ENCODE assay signal across 8 cellular contexts in the genomic region with DNA sequence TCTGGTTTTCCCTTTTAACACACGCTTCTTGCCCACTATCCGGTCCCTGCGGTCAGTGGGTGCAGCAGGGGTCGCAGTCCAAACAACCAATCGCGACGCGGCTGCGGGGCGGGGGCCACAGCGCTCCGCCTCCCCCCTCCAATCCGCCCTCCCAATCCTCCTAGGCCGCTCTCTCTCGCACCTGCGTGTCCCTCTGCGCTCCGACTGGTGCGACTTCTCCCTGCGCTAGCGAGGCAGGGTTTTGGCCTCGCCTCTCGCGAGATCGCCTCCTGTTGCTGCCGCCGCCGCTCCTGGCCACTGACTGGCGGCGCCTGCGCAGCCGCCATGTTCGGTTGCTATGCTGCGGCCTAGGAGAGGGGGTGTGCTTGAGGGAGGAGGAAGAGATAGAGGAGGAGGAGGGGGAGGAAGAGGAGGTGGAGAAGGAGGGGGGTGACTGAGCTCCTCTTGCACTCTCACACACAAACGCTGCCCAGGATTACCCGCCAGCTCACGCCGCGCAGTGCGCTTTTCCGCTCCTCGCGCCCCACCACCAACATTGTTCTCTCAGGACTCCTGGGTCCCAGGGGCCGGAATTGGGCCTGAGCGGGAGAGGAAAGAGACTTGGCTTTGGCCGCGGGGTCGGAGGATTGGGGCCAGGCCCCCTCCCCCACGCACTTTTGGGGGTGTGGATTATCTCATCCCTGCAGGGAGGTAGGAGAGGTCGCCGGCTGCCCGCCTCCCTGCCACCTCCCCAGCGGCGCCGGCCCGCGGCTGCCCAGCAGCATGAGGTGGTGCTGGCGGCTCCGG. TPM values are rescaled to one million over a fixed set of nuclear protein-coding genes. Genes with fewer than 3 reads are reported as not detected.
DNase-seq lines count a peak whose midpoint lies in the region; ATAC-seq and TF ChIP-seq lines count a peak whose summit lies in the region.

PTPN4 (plus strand) TSS at position 472 of the 786 bp plus-strand sequence. CDS start 49,932 bp downstream, outside the sequence.

- H3K4me2 ChIP-seq in fibroblast of lung (ENCODE audit: extremely low read depth, insufficient read depth, low read length), result peak within 1 kb of the TSS; percentile 71

- H3K36me3 ChIP-seq in RWPE2 (ENCODE audit: low read depth), result no peaks in the 10 kb centered on the region
- H3K36me3 ChIP-seq in fibroblast of lung (ENCODE audit: control insufficient read depth, insufficient read depth, low read length), result no peaks in the 10 kb centered on the region
- no peaks in the 10 kb centered on the region for H3K36me3 ChIP-seq in naive thymus-derived CD4-positive, alpha-beta T cell (ENCODE audit: control insufficient read depth in 2 of 3, insufficient read depth in 3 of 3, low read length in 3 of 3)

- H3K27me3 ChIP-seq in RWPE2 (ENCODE audit: insufficient read depth, poor library complexity, severe bottlenecking) (no peaks in the 10 kb centered on the region), fibroblast of lung (ENCODE audit: control insufficient read depth, insufficient read depth, low read length) (no peaks in the 10 kb centered on the region)
- H3K27me3 ChIP-seq in naive thymus-derived CD4-positive, alpha-beta T cell (ENCODE audit: control insufficient read depth in 2 of 2, insufficient read depth in 2 of 2, low read length in 2 of 2), result no peaks in the 10 kb centered on the region

- peaks cover 4% of the 10 kb centered on the region for H3K36me3 Mint-ChIP-seq in activated T-helper 2 cell treated with anti-CD3 and anti-CD28 coated beads, Interferon-gamma antibody, Interleukin-2, Interleukin-4, amounts not matched to agents 10 μg/mL and 5 μg/mL and 100 μg/mL, durations not matched to agents 14 hours and 24 hours and 36 hours (ENCODE audit: low read depth)
- peaks cover 0 to 3% (median 0%) of the 10 kb centered on the region in 5 donors for H3K36me3 Mint-ChIP-seq in naive thymus-derived CD4-positive, alpha-beta T cell
- H3K36me3 Mint-ChIP-seq in stimulated activated naive B cell treated with anti-CD40 and anti-IgM and Interleukin-4, amounts not matched to agents 10 μg/mL and 1 μg/mL and 100 μg/mL, for 72 hours, result no peaks in the 10 kb centered on the region

- no peaks in the 10 kb centered on the region for H4K20me1 ChIP-seq in fibroblast of lung (ENCODE audit: control insufficient read depth, extremely low read depth, insufficient read depth, low read length)

- peak; percentile 88 for ATAC-seq in RWPE2 (ENCODE audit: low read depth)
- peak; percentile 97 for ATAC-seq in naive thymus-derived CD4-positive, alpha-beta T cell
- ATAC-seq in stimulated activated naive B cell treated with anti-CD40 and anti-IgM and Interleukin-4, amounts not matched to agents 10 μg/mL and 1 μg/mL and 100 μg/mL, for 72 hours (replicated peaks), result peak; percentile 95 to 96

- H2AFZ ChIP-seq in fibroblast of lung (ENCODE audit: low read length), result peak within 1 kb of the TSS; percentile 87

- H3K4me3 ChIP-seq in RWPE2 (ENCODE audit: severe bottlenecking), result peak within 1 kb of the TSS; percentile 57
- peak within 1 kb of the TSS; percentile 34 to 94 (median 69) for H3K4me3 ChIP-seq in fibroblast of lung (replicated peaks in 1 of 4; ENCODE audit: control extremely low read depth in 1 of 4, insufficient read depth in 1 of 4, low read depth in 3 of 4, low read length in 4 of 4)
- peak within 1 kb of the TSS; percentile 89 for H3K4me3 ChIP-seq in naive thymus-derived CD4-positive, alpha-beta T cell (ENCODE audit: low read length)

- peaks cover 42% of the 10 kb centered on the region for H3K4me1 Mint-ChIP-seq in activated T-helper 2 cell treated with anti-CD3 and anti-CD28 coated beads, Interferon-gamma antibody, Interleukin-2, Interleukin-4, amounts not matched to agents 10 μg/mL and 5 μg/mL and 100 μg/mL, durations not matched to agents 14 hours and 24 hours and 36 hours (ENCODE audit: low read depth)
- H3K4me1 Mint-ChIP-seq in naive thymus-derived CD4-positive, alpha-beta T cell, result peaks cover 22 to 51% (median 39%) of the 10 kb centered on the region in 7 donors
- H3K4me1 Mint-ChIP-seq in stimulated activated naive B cell treated with anti-CD40 and anti-IgM and Interleukin-4, amounts not matched to agents 10 μg/mL and 1 μg/mL and 100 μg/mL, for 72 hours, result peaks cover 23 to 52% of the 10 kb centered on the region in 2 donors

- peak within 1 kb of the TSS; percentile 78 for H3K27ac Mint-ChIP-seq in activated T-helper 2 cell treated with anti-CD3 and anti-CD28 coated beads, Interferon-gamma antibody, Interleukin-2, Interleukin-4, amounts not matched to agents 10 μg/mL and 5 μg/mL and 100 μg/mL, durations not matched to agents 14 hours and 24 hours and 36 hours
- H3K27ac Mint-ChIP-seq in naive thymus-derived CD4-positive, alpha-beta T cell, result peak within 1 kb of the TSS; percentile 60 to 95 (median 91)
- H3K27ac Mint-ChIP-seq in stimulated activated naive B cell treated with anti-CD40 and anti-IgM and Interleukin-4, amounts not matched to agents 10 μg/mL and 1 μg/mL and 100 μg/mL, for 72 hours, result peak within 1 kb of the TSS; percentile 86

- H3K9ac ChIP-seq in fibroblast of lung (ENCODE audit: insufficient read depth, low read length), result peak within 1 kb of the TSS; percentile 57

- H3K4me3 Mint-ChIP-seq in activated T-helper 2 cell treated with anti-CD3 and anti-CD28 coated beads, Interferon-gamma antibody, Interleukin-2, Interleukin-4, amounts not matched to agents 10 μg/mL and 5 μg/mL and 100 μg/mL, durations not matched to agents 14 hours and 24 hours and 36 hours (ENCODE audit: low read depth), result peak within 1 kb of the TSS; percentile 89
- H3K4me3 Mint-ChIP-seq in naive thymus-derived CD4-positive, alpha-beta T cell, result peak within 1 kb of the TSS; percentile 87 to 97 (median 94)
- peak within 1 kb of the TSS; percentile 94 to 98 for H3K4me3 Mint-ChIP-seq in stimulated activated naive B cell treated with anti-CD40 and anti-IgM and Interleukin-4, amounts not matched to agents 10 μg/mL and 1 μg/mL and 100 μg/mL, for 72 hours

- H3K27ac ChIP-seq in RWPE2 (ENCODE audit: poor library complexity, severe bottlenecking) (peak within 1 kb of the TSS; percentile 86), fibroblast of lung (ENCODE audit: insufficient read depth, low read length) (peak within 1 kb of the TSS; percentile 27)
- peak within 1 kb of the TSS; percentile 83 for H3K27ac ChIP-seq in naive thymus-derived CD4-positive, alpha-beta T cell (ENCODE audit: low read depth, low read length)

- H3K9me3 Mint-ChIP-seq in activated T-helper 2 cell treated with anti-CD3 and anti-CD28 coated beads, Interferon-gamma antibody, Interleukin-2, Interleukin-4, amounts not matched to agents 10 μg/mL and 5 μg/mL and 100 μg/mL, durations not matched to agents 14 hours and 24 hours and 36 hours, result no peaks in the 10 kb centered on the region
- no peaks in the 10 kb centered on the region for H3K9me3 Mint-ChIP-seq in naive thymus-derived CD4-positive, alpha-beta T cell
- no peaks in the 10 kb centered on the region for H3K9me3 Mint-ChIP-seq in stimulated activated naive B cell treated with anti-CD40 and anti-IgM and Interleukin-4, amounts not matched to agents 10 μg/mL and 1 μg/mL and 100 μg/mL, for 72 hours

- DNase-seq in EH (ENCODE audit: low read depth) (peak; percentile 99), H4 (ENCODE audit: low spot score) (peak; percentile 99), LoVo (ENCODE audit: low spot score) (peak; percentile 99), RWPE2 (ENCODE audit: low spot score) (peak; percentile 97), fibroblast of lung (ENCODE audit: low read depth in 2 of 2) (peak; percentile 97 to 99)
- DNase-seq in activated T-helper 2 cell treated with anti-CD3 and anti-CD28 coated beads, Interferon-gamma antibody, Interleukin-2, Interleukin-4, amounts not matched to agents 10 μg/mL and 5 μg/mL and 100 μg/mL, durations not matched to agents 14 hours and 24 hours and 36 hours (ENCODE audit: low spot score), result peak; percentile 96
- DNase-seq in naive thymus-derived CD4-positive, alpha-beta T cell, result peak; percentile 88 to 98 (median 96)
- DNase-seq in stimulated activated naive B cell treated with anti-CD40 and anti-IgM and Interleukin-4, amounts not matched to agents 10 μg/mL and 1 μg/mL and 100 μg/mL, for 72 hours, result peak; percentile 97

- H3K4me1 ChIP-seq in RWPE2 (ENCODE audit: insufficient read depth, poor library complexity, severe bottlenecking) (peaks cover 33% of the 10 kb centered on the region), fibroblast of lung (ENCODE audit: control insufficient read depth, extremely low read depth, insufficient read depth, low read length) (peaks cover 2% of the 10 kb centered on the region)
- peaks cover 25% of the 10 kb centered on the region in 2 donors for H3K4me1 ChIP-seq in naive thymus-derived CD4-positive, alpha-beta T cell (ENCODE audit: control insufficient read depth in 2 of 2, insufficient read depth in 2 of 2, low read length in 2 of 2)

- no peaks in the 10 kb centered on the region for H3K9me3 ChIP-seq in RWPE2 (ENCODE audit: severe bottlenecking)
- H3K9me3 ChIP-seq in fibroblast of lung (ENCODE audit: control insufficient read depth, insufficient read depth, low read depth, low read length), result no peaks in the 10 kb centered on the region
- H3K9me3 ChIP-seq in naive thymus-derived CD4-positive, alpha-beta T cell (ENCODE audit: control insufficient read depth in 2 of 3, low read length in 3 of 3), result no peaks in the 10 kb centered on the region

- no peaks in the 10 kb centered on the region for H3K79me2 ChIP-seq in fibroblast of lung (ENCODE audit: control insufficient read depth, insufficient read depth, low read length)

- no peak for TF ChIP-seq CTCF in RWPE2 (IDR thresholded peaks at IDR 0.05; ENCODE audit: poor library complexity, severe bottlenecking)
- TF ChIP-seq CTCF in fibroblast of lung (conservative IDR thresholded peaks at IDR 0.05 in 1 of 2, IDR thresholded peaks at IDR 0.05 in 1 of 2; ENCODE audit: low read depth in 1 of 2, low read length in 2 of 2), result no peak

- CTCF ChIA-PET in naive thymus-derived CD4-positive, alpha-beta T cell (lab: Charles Lee), result interaction anchor here (1.0 to 3.6 kb wide), 6 partner anchors 10 to 416 kb away, joined by 3 to 18 read pairs (median 3); no protein-coding TSS in a partner anchor

- intact Hi-C loops in activated T-helper 2 cell treated with anti-CD3 and anti-CD28 coated beads, Interferon-gamma antibody, Interleukin-2, Interleukin-4, amounts not matched to agents 10 μg/mL and 5 μg/mL and 100 μg/mL, durations not matched to agents 14 hours and 24 hours and 36 hours (cut with micrococcal nuclease), result loop anchor here (1.0 to 5.0 kb wide), 7 partner anchors 57 to 473 kb away; partner anchors contain the start of genes EPB41L5 and TMEM177
- intact Hi-C loops in naive thymus-derived CD4-positive, alpha-beta T cell (cut with micrococcal nuclease), result loop anchor here (1.0 to 10.0 kb wide), 26 partner anchors 13 to 1977 kb away; partner anchors contain the start of genes C2orf76 (in 2 of the 2), DBI (in 2 of the 2), EPB41L5 (in 2 of the 2) and INSIG2 (in 2 of the 2)

- H3K27me3 Mint-ChIP-seq in activated T-helper 2 cell treated with anti-CD3 and anti-CD28 coated beads, Interferon-gamma antibody, Interleukin-2, Interleukin-4, amounts not matched to agents 10 μg/mL and 5 μg/mL and 100 μg/mL, durations not matched to agents 14 hours and 24 hours and 36 hours (ENCODE audit: low read depth), result no peaks in the 10 kb centered on the region
- H3K27me3 Mint-ChIP-seq in naive thymus-derived CD4-positive, alpha-beta T cell, result peaks cover 0 to 2% (median 0%) of the 10 kb centered on the region in 5 donors
- H3K27me3 Mint-ChIP-seq in stimulated activated naive B cell treated with anti-CD40 and anti-IgM and Interleukin-4, amounts not matched to agents 10 μg/mL and 1 μg/mL and 100 μg/mL, for 72 hours, result peaks cover 0 to 1% of the 10 kb centered on the region in 2 donors

- POLR2A ChIA-PET in naive thymus-derived CD4-positive, alpha-beta T cell (lab: Charles Lee), result interaction anchor here (0.8 to 3.6 kb wide), 15 partner anchors 10 to 417 kb away, joined by 3 to 25 read pairs (median 5); partner anchors contain the start of genes C2orf76, DBI and TMEM177

RNA-seq across cellular contexts. Expression of gene PTPN4, which starts in this region (rescaled TPM):
- 11.9 and 15.1 TPM in 2 replicates for total RNA-seq in H4 (2014; rRNA removed; shearing (Covaris generic))
- total RNA-seq in activated T-helper 2 cell treated with anti-CD3 and anti-CD28 coated beads, Interferon-gamma antibody, Interleukin-2, Interleukin-4, amounts not matched to agents 10 μg/mL and 5 μg/mL and 100 μg/mL, durations not matched to agents 14 hours and 24 hours and 36 hours, result 22.1 and 22.5 TPM in 2 replicates
- total RNA-seq in fibroblast of lung, result 18.0 and 22.3 TPM in 2 replicates
- polyA plus RNA-seq in fibroblast of lung, result 5.3 and 6.0 TPM in 2 replicates
- polyA plus RNA-seq in fibroblast of lung (2012), result 5.2 and 6.1 TPM in 2 replicates
- 5.2 and 5.7 TPM in 2 replicates for polyA minus RNA-seq in fibroblast of lung (ENCODE audit: low replicate concordance)
- 100 to 1,000 TPM in 3 of 5 experiments, 10 to 100 TPM in 2; 59.9 to 122 (median 104) TPM for total RNA-seq in naive thymus-derived CD4-positive, alpha-beta T cell
- 10 to 100 TPM; 48.9 to 50.1 TPM for polyA plus RNA-seq in naive thymus-derived CD4-positive, alpha-beta T cell

Comparison
In these comparisons a context has a peak if more than half of its experiments do, and no peak if none do; other contexts are left out.
1. Peak in every context shown above with its lines: DNase-seq, ATAC-seq, H3K4me3 ChIP-seq and H3K27ac ChIP-seq.
2. H3K27ac ChIP-seq: peak in every context shown above with its lines; median percentile 86 in RWPE2; 83 in naive thymus-derived CD4-positive, alpha-beta T cell; 27 in fibroblast of lung.